In genomic region chr12:123388218-123388947, GRCh38 we compare ENCODE assay signal across 8 cellular contexts. TPM values are rescaled to one million over a fixed set of nuclear protein-coding genes. Genes with fewer than 3 reads are reported as not detected.
DNase-seq lines count a peak whose midpoint lies in the region; ATAC-seq lines count a peak whose summit lies in the region.

No MANE protein-coding gene starts in this region.

- no peaks in the 10 kb centered on the region for H3K27me3 Mint-ChIP-seq in activated CD8-positive, alpha-beta T cell treated with anti-CD3 and anti-CD28 coated beads, Interleukin-2, amount 10 ng/mL, durations not matched to agents 7 days and 5 days (ENCODE audit: low read depth)

- peak overlapping the region; percentile 93 for H3K27ac Mint-ChIP-seq in activated CD8-positive, alpha-beta T cell treated with anti-CD3 and anti-CD28 coated beads, Interleukin-2, amount 10 ng/mL, durations not matched to agents 7 days and 5 days

- POLR2A ChIA-PET in activated CD8-positive, alpha-beta T cell treated with anti-CD3 and anti-CD28 coated beads, Interleukin-2, amount 10 ng/mL, durations not matched to agents 7 days and 5 days (lab: Charles Lee): interaction anchor here (1.1 to 2.2 kb wide), 3 partner anchors 24 to 246 kb away, joined by 3 to 23 read pairs (median 4); partner anchors contain the start of gene SBNO1

- CTCF ChIA-PET in activated CD8-positive, alpha-beta T cell treated with anti-CD3 and anti-CD28 coated beads, Interleukin-2, amount 10 ng/mL, durations not matched to agents 7 days and 5 days (lab: Charles Lee): interaction anchor here (0.9 to 1.6 kb wide), 2 partner anchors 23 to 80 kb away, joined by 3 to 11 read pairs; partner anchors contain the start of gene SBNO1

- H3K4me3 Mint-ChIP-seq in activated CD8-positive, alpha-beta T cell treated with anti-CD3 and anti-CD28 coated beads, Interleukin-2, amount 10 ng/mL, durations not matched to agents 7 days and 5 days: peak overlapping the region; percentile 86

- peak; percentile 31 for ATAC-seq in HG03095 (IDR thresholded peaks at IDR 0.05; ENCODE audit: unreplicated experiment)
- peak; percentile 64 for ATAC-seq in activated CD8-positive, alpha-beta T cell treated with anti-CD3 and anti-CD28 coated beads, Interleukin-2, amount 10 ng/mL, durations not matched to agents 7 days and 5 days

- H3K9me3 Mint-ChIP-seq in activated CD8-positive, alpha-beta T cell treated with anti-CD3 and anti-CD28 coated beads, Interleukin-2, amount 10 ng/mL, durations not matched to agents 7 days and 5 days (ENCODE audit: insufficient read depth): no peaks in the 10 kb centered on the region

- H3K36me3 Mint-ChIP-seq in activated CD8-positive, alpha-beta T cell treated with anti-CD3 and anti-CD28 coated beads, Interleukin-2, amount 10 ng/mL, durations not matched to agents 7 days and 5 days (ENCODE audit: low read depth): peaks cover 33% of the 10 kb centered on the region

- DNase-seq in NCI-H2029 (lab: John Stamatoyannopoulos, UW) (peak; percentile 44), NCI-H2029 treated with DMSO at 0.1 percent for 48 hours (lab: John Stamatoyannopoulos, UW) (no peak), NCI-H774 (lab: John Stamatoyannopoulos, UW) (peak; percentile 59), lung microvascular endothelial cell (ENCODE audit: low read depth in 2 of 2) (peak; percentile 78 to 82)
- DNase-seq in activated CD8-positive, alpha-beta T cell treated with anti-CD3 and anti-CD28 coated beads, Interleukin-2, amount 10 ng/mL, durations not matched to agents 7 days and 5 days: peak; percentile 77
- peak; percentile 73 for DNase-seq in effector CD4-positive, alpha-beta T cell
- peak; percentile 50 for DNase-seq in stimulated activated CD8-positive, alpha-beta memory T cell treated with anti-CD3 and anti-CD28 coated beads, Interleukin-12 subunit alpha, Interleukin-12 subunit beta, amount 100 ng/mL, for 1 hour (ENCODE audit: low read depth)

- peaks cover 54% of the 10 kb centered on the region for H3K4me1 Mint-ChIP-seq in activated CD8-positive, alpha-beta T cell treated with anti-CD3 and anti-CD28 coated beads, Interleukin-2, amount 10 ng/mL, durations not matched to agents 7 days and 5 days (ENCODE audit: low read depth)

RNA-seq across cellular contexts. Expression of gene KMT5A, which starts 4.5 kb away (rescaled TPM):
- 10 to 100 TPM; 78.5 to 85.1 TPM for total RNA-seq in activated CD8-positive, alpha-beta T cell treated with anti-CD3 and anti-CD28 coated beads, Interleukin-2, amount 10 ng/mL, durations not matched to agents 7 days and 5 days
- 19.4 and 24.0 TPM in 2 replicates for total RNA-seq in lung microvascular endothelial cell

RNA-seq across cellular contexts. Expression of gene SBNO1, which starts 23.7 kb away (rescaled TPM):
- total RNA-seq in activated CD8-positive, alpha-beta T cell treated with anti-CD3 and anti-CD28 coated beads, Interleukin-2, amount 10 ng/mL, durations not matched to agents 7 days and 5 days: 10 to 100 TPM; 38.9 to 39.9 TPM
- 14.4 and 17.7 TPM in 2 replicates for total RNA-seq in lung microvascular endothelial cell

RNA-seq across cellular contexts. Expression of gene RILPL2, which starts 48.1 kb away (rescaled TPM):
- total RNA-seq in activated CD8-positive, alpha-beta T cell treated with anti-CD3 and anti-CD28 coated beads, Interleukin-2, amount 10 ng/mL, durations not matched to agents 7 days and 5 days: 1 to 10 TPM; 4.7 to 5.1 TPM
- total RNA-seq in lung microvascular endothelial cell: 3.1 and 3.2 TPM in 2 replicates
